16 cellular contexts compared by ENCODE assay signal in the genomic region with DNA sequence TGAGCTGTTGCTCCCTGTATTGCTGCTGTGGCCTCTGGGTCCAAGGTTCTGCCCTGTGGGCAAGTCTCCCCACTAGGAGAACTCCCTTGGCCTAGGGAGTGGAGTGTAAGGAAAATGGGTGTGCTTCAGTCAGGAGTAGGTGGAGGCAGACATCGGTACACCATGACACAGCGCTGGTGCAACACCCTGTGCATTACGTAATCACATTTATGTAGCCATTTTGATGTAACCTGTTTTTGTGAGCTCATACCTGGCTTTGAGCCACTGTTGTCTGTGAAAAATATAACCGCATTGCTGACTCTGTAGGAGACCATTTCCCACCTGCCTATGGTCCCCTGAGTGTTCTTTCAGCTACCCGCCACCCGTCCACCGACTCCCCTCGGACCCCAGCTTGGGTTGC.
DNase-seq lines count a peak whose midpoint lies in the region; ATAC-seq and TF ChIP-seq lines count a peak whose summit lies in the region.
"Had no signal": no experiment of that assay in that cellular context is flagged by ENCODE, and none has a peak within 500 bp of the region (broad histone marks: within the 10 kb centered on the region; RNA-seq: fewer than 3 reads in every experiment).

No MANE protein-coding gene starts in this region.

- H3K18ac ChIP-seq in IMR-90 (ENCODE audit: low read depth, low read length), result no peak overlapping the region

- no peaks in the 10 kb centered on the region for H3K9me1 ChIP-seq in IMR-90 (ENCODE audit: insufficient read depth, low read length)

- in situ Hi-C loops in IMR-90 (cut with MboI; ENCODE audit: low sequenced_read_pairs), result no loop called here

- H2BK120ac ChIP-seq in IMR-90 (ENCODE audit: low read depth, low read length), result no peak overlapping the region

- BruUV-seq in IMR-90 (replicated peaks; lab: Mats Ljungman, UMichigan), result no TSS peak

- TF ChIP-seq CTCF in IMR-90 (conservative IDR thresholded peaks at IDR 0.05; ENCODE audit: low read depth, low read length) (no peak), RWPE2 (IDR thresholded peaks at IDR 0.05; ENCODE audit: poor library complexity, severe bottlenecking) (no peak), neural cell (IDR thresholded peaks at IDR 0.05; ENCODE audit: poor library complexity, severe bottlenecking) (no peak)

- no peak overlapping the region for H3K23ac ChIP-seq in IMR-90 (ENCODE audit: low read depth, low read length)

- H3K79me1 ChIP-seq in IMR-90 (ENCODE audit: low read depth in 1 of 2, low read length in 2 of 2), result no peaks in the 10 kb centered on the region

- dilution Hi-C loops in IMR-90 (cut with HindIII; ENCODE audit: low sequenced_read_pairs, unreplicated experiment), result no loop called here

- H3K27me3 ChIP-seq in IMR-90 (ENCODE audit: control insufficient read depth, insufficient read depth, low read length), result no peaks in the 10 kb centered on the region
- no peaks in the 10 kb centered on the region for H3K27me3 ChIP-seq in RWPE2 (ENCODE audit: insufficient read depth, poor library complexity, severe bottlenecking)
- H3K27me3 ChIP-seq in neural cell (ENCODE audit: insufficient read depth, low read depth, low read length), result no peaks in the 10 kb centered on the region
- H3K27me3 ChIP-seq: BLaER1 had no signal

- no peak overlapping the region for H4K8ac ChIP-seq in IMR-90 (ENCODE audit: low read depth in 2 of 2, low read length in 2 of 2)

- TF ChIP-seq RAD21 in IMR-90 (IDR thresholded peaks at IDR 0.05; ENCODE audit: low read length), result no peak
- no peak for TF ChIP-seq RAD21 in neural cell (conservative IDR thresholded peaks at IDR 0.05)

- H3K14ac ChIP-seq in IMR-90 (replicated peaks; ENCODE audit: low read depth, low read length), result no peak overlapping the region

- no peak overlapping the region for H3K56ac ChIP-seq in IMR-90 (ENCODE audit: extremely low read depth, insufficient read depth, low read length)

- H2BK20ac ChIP-seq in IMR-90 (ENCODE audit: low read depth, low read length), result no peak overlapping the region

- H2BK15ac ChIP-seq in IMR-90 (ENCODE audit: low read depth, low read length), result no peak overlapping the region

- no peaks in the 10 kb centered on the region for H3F3A ChIP-seq in neural cell (ENCODE audit: insufficient read depth, low read length, poor library complexity, severe bottlenecking)

- TF ChIP-seq POLR2A in IMR-90 (IDR thresholded peaks at IDR 0.05; ENCODE audit: low read depth, low read length), result no peak

- H3K36me3 ChIP-seq in IMR-90 (ENCODE audit: control insufficient read depth, insufficient read depth, low read length), result no peaks in the 10 kb centered on the region
- H3K36me3 ChIP-seq in RWPE2 (ENCODE audit: low read depth), result no peaks in the 10 kb centered on the region
- no peaks in the 10 kb centered on the region for H3K36me3 ChIP-seq in neural cell (ENCODE audit: insufficient read depth, low read length)
- H3K36me3 ChIP-seq: BLaER1 had no signal

- no peak overlapping the region for H2AK5ac ChIP-seq in IMR-90 (ENCODE audit: low read depth, low read length)

- H4K91ac ChIP-seq in IMR-90 (ENCODE audit: insufficient read depth, low read depth, low read length), result no peak overlapping the region

- H4K5ac ChIP-seq in IMR-90 (ENCODE audit: low read depth, low read length), result no peak overlapping the region

- H3K4me2 ChIP-seq in IMR-90 (ENCODE audit: low read depth, low read length) (no peak overlapping the region), neural cell (ENCODE audit: low read length) (no peak overlapping the region)
- H3K4me2 ChIP-seq: BLaER1 had no signal

- H3K4ac ChIP-seq in IMR-90 (ENCODE audit: low read depth, low read length), result no peak overlapping the region

- no peaks in the 10 kb centered on the region for H3K9me2 ChIP-seq in neural cell (ENCODE audit: insufficient read depth, low read length)

- H2AFZ ChIP-seq in IMR-90 (replicated peaks; ENCODE audit: low read length, poor library complexity), result no peak overlapping the region
- H2AFZ ChIP-seq in neural cell (ENCODE audit: low read depth, low read length), result no peak overlapping the region

- H3K27ac ChIP-seq in IMR-90 (ENCODE audit: insufficient read depth, low read length), result no peak overlapping the region
- no peak overlapping the region for H3K27ac ChIP-seq in RWPE2 (ENCODE audit: poor library complexity, severe bottlenecking)
- peak overlapping the region; percentile 57 for H3K27ac ChIP-seq in neural cell (ENCODE audit: low read length)
- H3K27ac ChIP-seq: BLaER1 had no signal

- ATAC-seq in IMR-90 (ENCODE audit: low read depth), result no peak
- ATAC-seq in RWPE2 (ENCODE audit: low read depth), result peak; percentile 35; the same call in 1 of the 3 replicates
- ATAC-seq in GM18867 (IDR thresholded peaks at IDR 0.05; ENCODE audit: unreplicated experiment), result no peak

- no peaks in the 10 kb centered on the region for H4K20me1 ChIP-seq in IMR-90 (ENCODE audit: insufficient read depth, low read length)
- no peaks in the 10 kb centered on the region for H4K20me1 ChIP-seq in neural cell (ENCODE audit: insufficient read depth)
- H4K20me1 ChIP-seq: BLaER1 had no signal

- intact Hi-C loops in IMR-90 (cut with micrococcal nuclease), result no loop called here

- TF ChIP-seq EP300 in neural cell (conservative IDR thresholded peaks at IDR 0.05; ENCODE audit: poor library complexity, severe bottlenecking), result no peak

- CTCF ChIA-PET in IMR-90 (lab: Yijun Ruan, JAX), result no interaction called here

- DNase-seq in NCI-H2171 treated with DMSO at 0.1 percent for 48 hours (lab: John Stamatoyannopoulos, UW) (peak; percentile 10), NCI-H2171 (lab: John Stamatoyannopoulos, UW) (no peak), IMR-90 (no peak), RWPE2 (ENCODE audit: low spot score) (no peak), HPDE6-E6E7 (ENCODE audit: extremely low spot score) (no peak)
- DNase-seq: 8988T; AML-193; Caco-2; CD8-positive, alpha-beta memory T cell; DND-41; GDM1; GOT3; H9 had no signal

- H2BK5ac ChIP-seq in IMR-90 (ENCODE audit: low read depth, low read length, poor library complexity, severe bottlenecking), result no peak overlapping the region

- no peaks in the 10 kb centered on the region for H3K79me2 ChIP-seq in neural cell (replicated peaks; ENCODE audit: insufficient read depth, low read length)

- H3K9me3 ChIP-seq in IMR-90 (ENCODE audit: control insufficient read depth, insufficient read depth, low read length) (peaks cover 18% of the 10 kb centered on the region), RWPE2 (ENCODE audit: severe bottlenecking) (no peaks in the 10 kb centered on the region), neural cell (ENCODE audit: low read length) (no peaks in the 10 kb centered on the region)
- H3K9me3 ChIP-seq: Caco-2 had no signal

- H3K9ac ChIP-seq in IMR-90 (ENCODE audit: low read depth, low read length) (no peak overlapping the region), neural cell (ENCODE audit: low read length) (no peak overlapping the region)
- H3K9ac ChIP-seq: BLaER1 had no signal

- H3K4me3 ChIP-seq in IMR-90 (ENCODE audit: insufficient read depth, low read depth, low read length) (no peak overlapping the region), RWPE2 (ENCODE audit: severe bottlenecking) (no peak overlapping the region), neural cell (ENCODE audit: low read length) (no peak overlapping the region)
- H3K4me3 ChIP-seq: BLaER1 had no signal

- POLR2A ChIA-PET in IMR-90 (lab: Charles Lee; ENCODE audit: unreplicated experiment), result no interaction called here

- WGBS in IMR-90 (ENCODE audit: extremely low coverage in 2 of 2, insufficient read length in 1 of 2), 2 experiments, result 80% methylated on average over 2 of the region's 8 CpGs; no CpG with 5 or more reads in 1 of the 2 experiments

- H2AK9ac ChIP-seq in IMR-90 (replicated peaks; ENCODE audit: low read depth, low read length, poor library complexity), result no peak overlapping the region

- H3K4me1 ChIP-seq in IMR-90 (ENCODE audit: control insufficient read depth, insufficient read depth, low read length) (no peaks in the 10 kb centered on the region), RWPE2 (ENCODE audit: insufficient read depth, poor library complexity, severe bottlenecking) (no peaks in the 10 kb centered on the region)
- H3K4me1 ChIP-seq: BLaER1, Caco-2 had no signal

TF ChIP-seq in IMR-90, 13 proteins besides CTCF, POLR2A, EP300 and RAD21 (continues in another document):
- TF ChIP-seq CEBPB (IDR thresholded peaks at IDR 0.05; ENCODE audit: low read depth, low read length) (peak; percentile 53), MXI1 (IDR thresholded peaks at IDR 0.05; ENCODE audit: borderline replicate concordance, low read depth, low read length) (no peak), RFX5 (IDR thresholded peaks at IDR 0.05; ENCODE audit: low read depth, low read length) (no peak), MAZ (IDR thresholded peaks at IDR 0.05; ENCODE audit: borderline replicate concordance, low read depth, low read length) (no peak), CHD1 (IDR thresholded peaks at IDR 0.05; ENCODE audit: low read depth, low read length) (no peak)
- TF ChIP-seq, protein P1, sequence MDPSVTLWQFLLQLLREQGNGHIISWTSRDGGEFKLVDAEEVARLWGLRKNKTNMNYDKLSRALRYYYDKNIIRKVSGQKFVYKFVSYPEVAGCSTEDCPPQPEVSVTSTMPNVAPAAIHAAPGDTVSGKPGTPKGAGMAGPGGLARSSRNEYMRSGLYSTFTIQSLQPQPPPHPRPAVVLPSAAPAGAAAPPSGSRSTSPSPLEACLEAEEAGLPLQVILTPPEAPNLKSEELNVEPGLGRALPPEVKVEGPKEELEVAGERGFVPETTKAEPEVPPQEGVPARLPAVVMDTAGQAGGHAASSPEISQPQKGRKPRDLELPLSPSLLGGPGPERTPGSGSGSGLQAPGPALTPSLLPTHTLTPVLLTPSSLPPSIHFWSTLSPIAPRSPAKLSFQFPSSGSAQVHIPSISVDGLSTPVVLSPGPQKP (IDR thresholded peaks at IDR 0.05; ENCODE audit: borderline replicate concordance, low read depth, low read length), result no peak

TF ChIP-seq in neural cell, 6 proteins besides CTCF, POLR2A, EP300 and RAD21 (continues in another document):
- no peak for TF ChIP-seq TAF1 (IDR thresholded peaks at IDR 0.05; ENCODE audit: low read depth)
